In genomic region chr18:46060359-46060841, GRCh38 we compare ENCODE assay signal across 9 cellular contexts.
"Had no signal": no experiment of that assay in that cellular context is flagged by ENCODE, and none has a peak within 500 bp of the region (broad histone marks: within the 10 kb centered on the region; RNA-seq: fewer than 3 reads in every experiment).

No MANE protein-coding gene starts in this region.

- H3K4me1 ChIP-seq: body of pancreas had no signal

- H3K27me3 ChIP-seq: body of pancreas, left lung had no signal

- H3K27ac ChIP-seq: body of pancreas, left lung had no signal

- H3K9me3 ChIP-seq: body of pancreas, left lung had no signal

- H3K4me3 ChIP-seq: body of pancreas, left lung had no signal

- H3K36me3 ChIP-seq: left lung had no signal

- ATAC-seq: activated CD8-positive, alpha-beta T cell treated with anti-CD3 and anti-CD28 coated beads for 36 hours; body of pancreas; effector memory CD8-positive, alpha-beta T cell; left lung had no signal

- DNase-seq: activated CD4-positive, alpha-beta T cell treated with anti-CD3 and anti-CD28 coated beads for 4 hours; activated CD8-positive, alpha-beta T cell treated with anti-CD3 and anti-CD28 coated beads for 36 hours; body of pancreas; cortex of kidney; effector memory CD8-positive, alpha-beta T cell; left lung; nephron progenitor cell; stimulated activated CD4-positive, alpha-beta T cell treated with anti-CD3 and anti-CD28 coated beads, Interleukin-15, amount 100 ng/mL, for 24 hours; stimulated activated CD4-positive, alpha-beta T cell treated with anti-CD3 and anti-CD28 coated beads, Interleukin-4, amount 100 ng/mL, for 24 hours had no signal
